In genomic region chr6:26217714-26218075, GRCh38 we compare ENCODE assay signal across 8 cellular contexts.
DNase-seq lines count a peak whose midpoint lies in the region; ATAC-seq, FAIRE-seq and TF ChIP-seq lines count a peak whose summit lies in the region.

No MANE protein-coding gene starts in this region.

- no peak for TF ChIP-seq RAD21 in K562 (CRISPR knock-in tag; conservative IDR thresholded peaks at IDR 0.05 in 1 of 2, IDR thresholded peaks at IDR 0.05 in 1 of 2)

- H3K9me3 ChIP-seq in BE2C (no peaks in the 10 kb centered on the region), K562 (replicated peaks; ENCODE audit: control insufficient read depth, insufficient read depth, low read depth, low read length) (no peaks in the 10 kb centered on the region; the same call in 1 of the 2 replicates)

- H3K4me3 ChIP-seq in BE2C (ENCODE audit: low read depth, low read length) = peak overlapping the region; percentile 91
- peak overlapping the region; percentile 49 for H3K4me3 ChIP-seq in Jurkat, Clone E6-1 (ENCODE audit: low read length)
- peak overlapping the region; percentile 61 for H3K4me3 ChIP-seq in K562

- H3K9ac ChIP-seq in K562 (ENCODE audit: insufficient read depth in 1 of 2, low read depth in 2 of 2, low read length in 2 of 2) = peak overlapping the region; percentile 87 to 93

- CTCF ChIA-PET in K562 (lab: Yijun Ruan, JAX; ENCODE audit: low intra/inter-chr PET ratio) = interaction anchor here (0.6 to 1.2 kb wide), 2 partner anchors 18 to 44 kb away, joined by 4 to 5 read pairs; no protein-coding TSS in a partner anchor

- peak; percentile 0; the same call in 2 of the 3 replicates for ATAC-seq in K562
- ATAC-seq in GM21381 (IDR thresholded peaks at IDR 0.05; ENCODE audit: unreplicated experiment) = no peak
- no peak for ATAC-seq in HG03432 (IDR thresholded peaks at IDR 0.05; ENCODE audit: unreplicated experiment)
- ATAC-seq in GM18517 (IDR thresholded peaks at IDR 0.05; ENCODE audit: unreplicated experiment) = no peak

- TF ChIP-seq CTCF in BE2C (IDR thresholded peaks at IDR 0.05; ENCODE audit: low read depth, low read length) (no peak), K562 (IDR thresholded peaks at IDR 0.05 in 2 of 3, conservative IDR thresholded peaks at IDR 0.05 in 1 of 3; ENCODE audit: insufficient read depth in 2 of 3, low read depth in 1 of 3, low read length in 3 of 3) (no peak)

- peak overlapping the region; percentile 81 for H3K4me2 ChIP-seq in K562 (ENCODE audit: insufficient read depth, low read length)

- 2% methylated on average over 10 of the region's 10 CpGs for whole genome bisulfite sequencing in K562 (ENCODE audit: insufficient coverage, low coverage, missing lambda C conversion rate)

- peaks cover 58% of the 10 kb centered on the region for H3K79me2 ChIP-seq in K562 (ENCODE audit: control insufficient read depth, insufficient read depth, low read length)

- H3K4me1 ChIP-seq in BE2C (peaks cover under 1% of the 10 kb centered on the region; the same call in 1 of the 2 replicates), K562 (replicated peaks in 1 of 2; ENCODE audit: control insufficient read depth in 2 of 2, insufficient read depth in 2 of 2, low read length in 2 of 2) (peaks cover 13 to 23% of the 10 kb centered on the region in 2 experiments)

- DNase-seq in BE2C = no peak
- DNase-seq in Jurkat, Clone E6-1 (ENCODE audit: low read depth, low spot score) = no peak
- peak in 1 of 4 experiments; percentile 66 for DNase-seq in K562 (ENCODE audit: extremely low read depth in 1 of 4, low spot score in 3 of 4)
- DNase-seq in lung microvascular endothelial cell (ENCODE audit: low read depth in 2 of 2) = peak; percentile 29 to 32
- DNase-seq in hepatic stellate cell (ENCODE audit: low spot score) = no peak

- peak overlapping the region; percentile 91 for H3K27ac ChIP-seq in K562 (ENCODE audit: extremely low read depth, low read depth, low read length)

- no peaks in the 10 kb centered on the region for H3K27me3 ChIP-seq in BE2C
- no peaks in the 10 kb centered on the region for H3K27me3 ChIP-seq in K562 (ENCODE audit: control insufficient read depth in 2 of 2, insufficient read depth in 2 of 2, low read length in 2 of 2)

- H2AFZ ChIP-seq in K562 (ENCODE audit: low read depth, low read length) = no peak overlapping the region

- H3K36me3 ChIP-seq in BE2C = no peaks in the 10 kb centered on the region
- peaks cover 5% of the 10 kb centered on the region; the same call in 1 of the 3 replicates for H3K36me3 ChIP-seq in K562 (ENCODE audit: control insufficient read depth, insufficient read depth, low read length)

- peaks cover 13% of the 10 kb centered on the region for H4K20me1 ChIP-seq in K562 (replicated peaks; ENCODE audit: control insufficient read depth, insufficient read depth, low read length)

- intact Hi-C loops in K562 (cut with micrococcal nuclease) = loop anchor here (2.0 to 10.0 kb wide), 4 partner anchors 33 to 1675 kb away; partner anchors contain the start of gene GMNN

- no peak for TF ChIP-seq POLR2A in K562 (conservative IDR thresholded peaks at IDR 0.05)

- H3K9me1 ChIP-seq in K562 (ENCODE audit: control insufficient read depth, insufficient read depth, low read length) = no peaks in the 10 kb centered on the region

- peak; percentile 49 for FAIRE-seq in K562 (lab: Jason Lieb, UNC)

- BruUV-seq in K562 (replicated peaks; lab: Mats Ljungman, UMichigan) = no TSS peak

- POLR2A ChIA-PET in K562 (lab: Yijun Ruan, JAX) = interaction anchor here (0.6 to 7.3 kb wide), 30 partner anchors 8 to 929 kb away, joined by 3 to 1095 read pairs (median 52); a partner anchor contains a TSS

- in situ Hi-C loops in K562 (cut with MboI) = loop anchor here (5.0 to 25.0 kb wide), 2 partner anchors 95 to 1595 kb away; a partner anchor contains a TSS

- TF ChIP-seq EP300 in K562 (IDR thresholded peaks at IDR 0.05; ENCODE audit: low read length) = no peak

TF ChIP-seq in K562, 482 proteins besides CTCF, POLR2A, EP300 and RAD21 (continues in another document):
- TF ChIP-seq CCAR2 (IDR thresholded peaks at IDR 0.05; ENCODE audit: low read depth, low read length) (no peak), ARNT (IDR thresholded peaks at IDR 0.05) (no peak), KDM2B (CRISPR knock-in tag; IDR thresholded peaks at IDR 0.05) (no peak), MCM3 (IDR thresholded peaks at IDR 0.05) (no peak), FOS (IDR thresholded peaks at IDR 0.05; ENCODE audit: extremely low read depth, insufficient read length) (no peak), HOXB6 (CRISPR knock-in tag; IDR thresholded peaks at IDR 0.05; ENCODE audit: borderline replicate concordance) (peak; percentile 39; the same call in 1 of the 2 replicates), ZBTB8A (IDR thresholded peaks at IDR 0.05; ENCODE audit: partially characterized antibody) (no peak), CREB1 (IDR thresholded peaks at IDR 0.05) (no peak), CREB1 (CRISPR knock-in tag; IDR thresholded peaks at IDR 0.05) (no peak), NKRF (IDR thresholded peaks at IDR 0.05; ENCODE audit: borderline replicate concordance) (no peak), YY1 (IDR thresholded peaks at IDR 0.05; ENCODE audit: borderline replicate concordance in 1 of 3, control insufficient read depth in 1 of 3, extremely low read depth in 1 of 3, insufficient read depth in 3 of 3, insufficient read length in 1 of 3, insufficient replicate concordance in 2 of 3, low read depth in 1 of 3, low read length in 2 of 3) (no peak), NCOA2 (IDR thresholded peaks at IDR 0.05; ENCODE audit: partially characterized antibody in 2 of 2) (no peak), SIN3A (IDR thresholded peaks at IDR 0.05; ENCODE audit: borderline replicate concordance in 2 of 2, control insufficient read depth in 1 of 2, low read depth in 2 of 2, low read length in 2 of 2) (peak in 1 of 2 experiments; percentile 59; a peak in 2 of 4 replicates), CBX8 (IDR thresholded peaks at IDR 0.05; ENCODE audit: borderline replicate concordance, extremely low read depth, low read depth, low read length, poor library complexity, severe bottlenecking) (no peak), ZNF239 (CRISPR knock-in tag; IDR thresholded peaks at IDR 0.05) (no peak), SIX5 (IDR thresholded peaks at IDR 0.05; ENCODE audit: borderline replicate concordance in 1 of 2, insufficient read depth in 1 of 2, low read depth in 1 of 2, low read length in 2 of 2) (no peak), MXI1 (IDR thresholded peaks at IDR 0.05; ENCODE audit: low read depth, low read length) (peak; percentile 81), IRF2 (CRISPR knock-in tag; IDR thresholded peaks at IDR 0.05) (no peak)
- TF ChIP-seq, protein P1, sequence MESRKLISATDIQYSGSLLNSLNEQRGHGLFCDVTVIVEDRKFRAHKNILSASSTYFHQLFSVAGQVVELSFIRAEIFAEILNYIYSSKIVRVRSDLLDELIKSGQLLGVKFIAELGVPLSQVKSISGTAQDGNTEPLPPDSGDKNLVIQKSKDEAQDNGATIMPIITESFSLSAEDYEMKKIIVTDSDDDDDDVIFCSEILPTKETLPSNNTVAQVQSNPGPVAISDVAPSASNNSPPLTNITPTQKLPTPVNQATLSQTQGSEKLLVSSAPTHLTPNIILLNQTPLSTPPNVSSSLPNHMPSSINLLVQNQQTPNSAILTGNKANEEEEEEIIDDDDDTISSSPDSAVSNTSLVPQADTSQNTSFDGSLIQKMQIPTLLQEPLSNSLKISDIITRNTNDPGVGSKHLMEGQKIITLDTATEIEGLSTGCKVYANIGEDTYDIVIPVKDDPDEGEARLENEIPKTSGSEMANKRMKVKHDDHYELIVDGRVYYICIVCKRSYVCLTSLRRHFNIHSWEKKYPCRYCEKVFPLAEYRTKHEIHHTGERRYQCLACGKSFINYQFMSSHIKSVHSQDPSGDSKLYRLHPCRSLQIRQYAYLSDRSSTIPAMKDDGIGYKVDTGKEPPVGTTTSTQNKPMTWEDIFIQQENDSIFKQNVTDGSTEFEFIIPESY (CRISPR knock-in tag; IDR thresholded peaks at IDR 0.05) = no peak
- TF ChIP-seq, protein P2, sequence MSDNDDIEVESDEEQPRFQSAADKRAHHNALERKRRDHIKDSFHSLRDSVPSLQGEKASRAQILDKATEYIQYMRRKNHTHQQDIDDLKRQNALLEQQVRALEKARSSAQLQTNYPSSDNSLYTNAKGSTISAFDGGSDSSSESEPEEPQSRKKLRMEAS (CRISPR knock-in tag; IDR thresholded peaks at IDR 0.05) = no peak
- TF ChIP-seq, protein P3, sequence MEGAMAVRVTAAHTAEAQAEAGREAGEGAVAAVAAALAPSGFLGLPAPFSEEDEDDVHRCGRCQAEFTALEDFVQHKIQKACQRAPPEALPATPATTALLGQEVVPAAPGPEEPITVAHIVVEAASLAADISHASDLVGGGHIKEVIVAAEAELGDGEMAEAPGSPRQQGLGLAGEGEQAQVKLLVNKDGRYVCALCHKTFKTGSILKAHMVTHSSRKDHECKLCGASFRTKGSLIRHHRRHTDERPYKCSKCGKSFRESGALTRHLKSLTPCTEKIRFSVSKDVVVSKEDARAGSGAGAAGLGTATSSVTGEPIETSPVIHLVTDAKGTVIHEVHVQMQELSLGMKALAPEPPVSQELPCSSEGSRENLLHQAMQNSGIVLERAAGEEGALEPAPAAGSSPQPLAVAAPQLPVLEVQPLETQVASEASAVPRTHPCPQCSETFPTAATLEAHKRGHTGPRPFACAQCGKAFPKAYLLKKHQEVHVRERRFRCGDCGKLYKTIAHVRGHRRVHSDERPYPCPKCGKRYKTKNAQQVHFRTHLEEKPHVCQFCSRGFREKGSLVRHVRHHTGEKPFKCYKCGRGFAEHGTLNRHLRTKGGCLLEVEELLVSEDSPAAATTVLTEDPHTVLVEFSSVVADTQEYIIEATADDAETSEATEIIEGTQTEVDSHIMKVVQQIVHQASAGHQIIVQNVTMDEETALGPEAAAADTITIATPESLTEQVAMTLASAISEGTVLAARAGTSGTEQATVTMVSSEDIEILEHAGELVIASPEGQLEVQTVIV (CRISPR knock-in tag; IDR thresholded peaks at IDR 0.05; ENCODE audit: borderline replicate concordance) = peak; percentile 68; the same call in 1 of the 2 replicates

Comparison
In these comparisons a context has a peak if more than half of its experiments do, and no peak if none do; other contexts are left out.
1. DNase-seq: peak in lung microvascular endothelial cell (2 of 2); none in BE2C (single experiment), Jurkat, Clone E6-1 (single experiment) and hepatic stellate cell (single experiment).
2. Peak in every context shown above with its lines, with median percentiles within 50 percentile points of each other: H3K4me3 ChIP-seq.